ENCODE assay signal across 8 cellular contexts in the genomic region with DNA sequence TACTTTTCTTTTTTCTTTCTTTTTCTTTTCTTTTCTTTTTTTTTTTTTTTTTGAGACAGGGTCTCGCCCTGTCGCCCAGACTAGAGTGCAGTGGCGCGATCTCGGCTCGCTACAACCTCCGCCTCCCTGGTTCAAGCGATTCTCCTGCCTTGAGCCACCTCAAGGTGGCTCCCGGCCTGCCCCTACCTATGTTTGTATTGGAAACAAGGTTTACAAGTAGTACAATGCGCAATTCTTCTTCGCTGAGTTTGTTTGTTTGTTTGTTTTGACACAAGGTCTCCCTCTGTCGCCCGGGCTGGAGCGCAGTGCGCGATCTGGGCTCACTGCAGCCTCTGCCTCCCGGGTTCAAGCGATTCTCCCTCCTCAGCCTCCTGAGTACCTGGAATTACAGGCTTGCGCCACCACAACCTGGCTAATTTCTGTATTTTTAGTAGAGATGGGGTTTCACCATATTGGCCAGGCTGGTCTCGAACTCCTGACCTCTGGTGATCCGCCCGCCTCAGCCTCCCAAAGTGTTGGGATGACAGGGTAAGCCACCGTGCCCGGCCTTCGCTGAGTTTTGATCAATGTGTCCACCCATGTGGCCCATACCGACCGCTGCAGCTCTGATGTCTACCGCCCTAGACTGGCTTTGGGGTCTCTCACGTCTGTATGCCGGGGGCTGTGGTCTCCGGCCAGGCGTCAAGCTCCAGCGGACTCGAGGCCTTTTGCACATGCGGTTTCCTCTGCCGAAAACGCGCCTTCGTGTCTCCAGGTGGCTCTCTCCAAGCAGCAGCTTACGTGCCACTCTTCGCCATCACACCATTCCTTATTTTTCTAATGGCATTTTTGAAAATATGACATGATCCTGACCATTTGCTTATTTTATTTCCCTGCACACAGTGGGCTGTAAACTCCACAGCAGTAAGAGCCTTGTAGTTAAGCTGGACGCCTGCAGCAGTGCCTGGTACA. TPM values are rescaled to one million over a fixed set of nuclear protein-coding genes. Genes with fewer than 3 reads are reported as not detected.
DNase-seq lines count a peak whose midpoint lies in the region; ATAC-seq and TF ChIP-seq lines count a peak whose summit lies in the region.

No MANE protein-coding gene starts in this region.

- 0 out of 2 replicates have a peak overlapping the region, but pooled peaks have one; percentile 45 for H2AFZ ChIP-seq in SK-N-SH (ENCODE audit: low read depth)
- H2AFZ ChIP-seq in hepatocyte = no peak overlapping the region

- TF ChIP-seq RAD21 in SK-N-SH (IDR thresholded peaks at IDR 0.05; ENCODE audit: low read length) = no peak

- no peaks in the 10 kb centered on the region for H3K79me2 ChIP-seq in SK-N-SH (ENCODE audit: insufficient read depth)
- no peaks in the 10 kb centered on the region for H3K79me2 ChIP-seq in hepatocyte

- H3K27me3 ChIP-seq in SK-N-SH (ENCODE audit: insufficient read depth) (peaks cover 24% of the 10 kb centered on the region; the same call in 1 of the 2 replicates), hepatocyte (no peaks in the 10 kb centered on the region)

- H3K36me3 Mint-ChIP-seq in T-cell = no peaks in the 10 kb centered on the region
- no peaks in the 10 kb centered on the region for H3K36me3 Mint-ChIP-seq in stimulated activated naive B cell treated with anti-CD40 and anti-IgM and Interleukin-4, amounts not matched to agents 10 μg/mL and 1 μg/mL and 100 μg/mL, for 72 hours

- peaks cover 15% of the 10 kb centered on the region for H3F3A ChIP-seq in SK-N-SH (replicated peaks; ENCODE audit: insufficient read depth)

- H3K27ac Mint-ChIP-seq in T-cell = peak overlapping the region in 1 of 2 donors; percentile 61
- H3K27ac Mint-ChIP-seq in stimulated activated naive B cell treated with anti-CD40 and anti-IgM and Interleukin-4, amounts not matched to agents 10 μg/mL and 1 μg/mL and 100 μg/mL, for 72 hours = peak overlapping the region; percentile 73

- H3K9me2 ChIP-seq in SK-N-SH (no peaks in the 10 kb centered on the region), hepatocyte (replicated peaks; ENCODE audit: insufficient read depth) (no peaks in the 10 kb centered on the region)

- CTCF ChIA-PET in SK-N-SH (lab: Yijun Ruan, JAX) = interaction anchor here (0.5 to 5.8 kb wide), 58 partner anchors 7 to 676 kb away, joined by 3 to 169 read pairs (median 6); a partner anchor contains a TSS
- CTCF ChIA-PET in T-cell (lab: Charles Lee) = interaction anchor here in 1 of 2 donors (1.4 to 2.5 kb wide), 3 partner anchors 15 to 250 kb away, joined by 3 to 9 read pairs (median 4); no protein-coding TSS in a partner anchor

- H4K20me1 ChIP-seq in SK-N-SH (ENCODE audit: insufficient read depth) = no peaks in the 10 kb centered on the region
- no peaks in the 10 kb centered on the region for H4K20me1 ChIP-seq in hepatocyte (ENCODE audit: insufficient read depth, poor library complexity, severe bottlenecking)

- ATAC-seq in SK-N-SH treated with all-trans-retinoic acid at 6 μM for 48 hours (no peak), T-cell (replicated peaks in 1 of 4) (peak in 1 of 4 experiments; percentile 11), GM19023 (IDR thresholded peaks at IDR 0.05; ENCODE audit: unreplicated experiment) (no peak)
- peak in 1 of 2 donors; percentile 41 for ATAC-seq in stimulated activated naive B cell treated with anti-CD40 and anti-IgM and Interleukin-4, amounts not matched to agents 10 μg/mL and 1 μg/mL and 100 μg/mL, for 72 hours (replicated peaks)

- H3K9me3 Mint-ChIP-seq in T-cell = no peaks in the 10 kb centered on the region
- no peaks in the 10 kb centered on the region for H3K9me3 Mint-ChIP-seq in stimulated activated naive B cell treated with anti-CD40 and anti-IgM and Interleukin-4, amounts not matched to agents 10 μg/mL and 1 μg/mL and 100 μg/mL, for 72 hours

- WGBS in SK-N-SH (ENCODE audit: low lambda C conversion rate) = 90% methylated on average over 41 of the region's 42 CpGs
- WGBS in hepatocyte (ENCODE audit: low lambda C conversion rate, missing lambda C conversion rate) = 70% methylated on average over 40 of the region's 42 CpGs

- DNase-seq in SK-N-SH (peak; percentile 14), T-cell (no peak), hepatocyte (ENCODE audit: low spot score) (no peak), NOMO-1 treated with dmso at 0.1 percent for 144 hours (lab: John Stamatoyannopoulos, UW; ENCODE audit: unreplicated experiment) (no peak), NCI-H1694 (lab: John Stamatoyannopoulos, UW) (no peak)
- no peak for DNase-seq in stimulated activated naive B cell treated with anti-CD40 and anti-IgM and Interleukin-4, amounts not matched to agents 10 μg/mL and 1 μg/mL and 100 μg/mL, for 72 hours

- TF ChIP-seq CTCF in SK-N-SH (IDR thresholded peaks at IDR 0.05) (no peak), hepatocyte (IDR thresholded peaks at IDR 0.05; ENCODE audit: poor library complexity) (no peak)

- H3K9me3 ChIP-seq in SK-N-SH (no peaks in the 10 kb centered on the region), hepatocyte (ENCODE audit: low read depth) (no peaks in the 10 kb centered on the region)

- H3K9ac ChIP-seq in SK-N-SH = no peak overlapping the region

- H3K4me1 Mint-ChIP-seq in T-cell = peaks cover 19 to 25% (median 21%) of the 10 kb centered on the region in 3 donors
- peaks cover 16 to 23% of the 10 kb centered on the region in 2 donors for H3K4me1 Mint-ChIP-seq in stimulated activated naive B cell treated with anti-CD40 and anti-IgM and Interleukin-4, amounts not matched to agents 10 μg/mL and 1 μg/mL and 100 μg/mL, for 72 hours

- peak overlapping the region; percentile 75 for H3K4me2 ChIP-seq in SK-N-SH
- H3K4me2 ChIP-seq in hepatocyte = peak overlapping the region; percentile 89

- H3K36me3 ChIP-seq in SK-N-SH (replicated peaks in 1 of 2; ENCODE audit: control insufficient read depth in 1 of 2, insufficient read depth in 2 of 2, low read length in 1 of 2) (no peaks in the 10 kb centered on the region), hepatocyte (replicated peaks; ENCODE audit: insufficient read depth, low read depth) (no peaks in the 10 kb centered on the region)

- H3K4me1 ChIP-seq in SK-N-SH (ENCODE audit: control insufficient read depth in 1 of 2, insufficient read depth in 2 of 2, low read depth in 1 of 2, low read length in 1 of 2) (peaks cover 3 to 8% of the 10 kb centered on the region in 2 experiments; a peak in 1 of 4 replicates), hepatocyte (ENCODE audit: insufficient read depth) (peaks cover 28% of the 10 kb centered on the region)

- H3K4me3 ChIP-seq in SK-N-SH (ENCODE audit: low read depth in 2 of 2, low read length in 1 of 2) = peak overlapping the region in 1 of 2 experiments; percentile 26; a peak in 2 of 4 replicates
- no peak overlapping the region for H3K4me3 ChIP-seq in hepatocyte

- peak overlapping the region; percentile 69 to 89 (median 70) for H3K4me3 Mint-ChIP-seq in T-cell
- peak overlapping the region; percentile 76 to 79 for H3K4me3 Mint-ChIP-seq in stimulated activated naive B cell treated with anti-CD40 and anti-IgM and Interleukin-4, amounts not matched to agents 10 μg/mL and 1 μg/mL and 100 μg/mL, for 72 hours

- H3K27me3 Mint-ChIP-seq in T-cell = peaks cover 0 to 32% of the 10 kb centered on the region in 2 donors
- H3K27me3 Mint-ChIP-seq in stimulated activated naive B cell treated with anti-CD40 and anti-IgM and Interleukin-4, amounts not matched to agents 10 μg/mL and 1 μg/mL and 100 μg/mL, for 72 hours = peaks cover 43 to 62% of the 10 kb centered on the region in 2 donors

- no peak for TF ChIP-seq EP300 in SK-N-SH (IDR thresholded peaks at IDR 0.05; ENCODE audit: borderline replicate concordance in 1 of 2, low read depth in 1 of 2, low read length in 1 of 2)

- no peak overlapping the region for H3K27ac ChIP-seq in SK-N-SH (ENCODE audit: low read depth in 2 of 2, low read length in 1 of 2)
- no peak overlapping the region for H3K27ac ChIP-seq in hepatocyte

- POLR2A ChIA-PET in SK-N-SH (lab: Yijun Ruan, JAX) (interaction anchor here (1.0 to 1.3 kb wide), 2 partner anchors 14 to 61 kb away, joined by 3 to 5 read pairs; a partner anchor contains a TSS), T-cell (lab: Charles Lee) (no interaction called here)

TF ChIP-seq in SK-N-SH, 30 proteins besides CTCF, POLR2A, EP300 and RAD21 (continues in another document):
- TF ChIP-seq, protein P1, sequence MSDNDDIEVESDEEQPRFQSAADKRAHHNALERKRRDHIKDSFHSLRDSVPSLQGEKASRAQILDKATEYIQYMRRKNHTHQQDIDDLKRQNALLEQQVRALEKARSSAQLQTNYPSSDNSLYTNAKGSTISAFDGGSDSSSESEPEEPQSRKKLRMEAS (IDR thresholded peaks at IDR 0.05; ENCODE audit: low read depth) = no peak

RNA-seq across cellular contexts. Expression of a gene that starts 1.1 kb away (rescaled TPM):
- polyA plus RNA-seq in SK-N-SH (2012; rRNA removed) (0.36 and 0.54 TPM in 2 replicates), hepatocyte (1.3 and 3.0 TPM in 2 replicates)
- 0.31 and 0.41 TPM in 2 replicates for polyA plus RNA-seq in SK-N-SH (2012; cell fraction: cytosol; rRNA removed)
- polyA plus RNA-seq in SK-N-SH (2012; cell fraction: nucleus; rRNA removed) = 1.9 and 2.0 TPM in 2 replicates
- total RNA-seq in T-cell (under 1 TPM in 4 of 5 donors, not detected in 1; 0.20 to 0.57 (median 0.45) TPM), hepatocyte (1.4 and 1.7 TPM in 2 replicates)

RNA-seq across cellular contexts. Expression of a gene that starts 11.9 kb away (rescaled TPM):
- 711 and 971 TPM in 2 replicates for polyA plus RNA-seq in SK-N-SH (2012; rRNA removed)
- polyA plus RNA-seq in SK-N-SH (2012; cell fraction: cytosol; rRNA removed) = 580 and 792 TPM in 2 replicates
- polyA plus RNA-seq in SK-N-SH (2012; cell fraction: nucleus; rRNA removed) = 284 and 445 TPM in 2 replicates
- 100 to 1,000 TPM; 286 to 481 (median 306) TPM for total RNA-seq in T-cell
- total RNA-seq in hepatocyte = 267 and 331 TPM in 2 replicates
- 693 and 747 TPM in 2 replicates for polyA plus RNA-seq in hepatocyte

RNA-seq across cellular contexts. Expression of a gene that starts 14.0 kb away (rescaled TPM):
- polyA plus RNA-seq in SK-N-SH (2012; rRNA removed) (0.44 and 0.54 TPM in 2 replicates), hepatocyte (0.42 and 0.89 TPM in 2 replicates)
- 0.14 and 0.24 TPM in 2 replicates for polyA plus RNA-seq in SK-N-SH (2012; cell fraction: cytosol; rRNA removed)
- 0.83 and 1.3 TPM in 2 replicates for polyA plus RNA-seq in SK-N-SH (2012; cell fraction: nucleus; rRNA removed)
- total RNA-seq in T-cell (under 1 TPM in 1 of 5 donors, not detected in 4; 0.06 TPM), hepatocyte (0.88 and 1.6 TPM in 2 replicates)

RNA-seq across cellular contexts. Expression of a gene that starts 19.7 kb away (rescaled TPM):
- 67.0 and 102 TPM in 2 replicates for polyA plus RNA-seq in SK-N-SH (2012; rRNA removed)
- polyA plus RNA-seq in SK-N-SH (2012; cell fraction: cytosol; rRNA removed) = 75.9 and 78.5 TPM in 2 replicates
- polyA plus RNA-seq in SK-N-SH (2012; cell fraction: nucleus; rRNA removed) = 216 and 229 TPM in 2 replicates
- 100 to 1,000 TPM; 114 to 129 (median 125) TPM for total RNA-seq in T-cell
- 34.5 and 50.3 TPM in 2 replicates for total RNA-seq in hepatocyte
- polyA plus RNA-seq in hepatocyte = 103 and 111 TPM in 2 replicates

RNA-seq across cellular contexts. Expression of a gene that starts 33.2 kb away (rescaled TPM):
- 2.9 and 5.0 TPM in 2 replicates for polyA plus RNA-seq in SK-N-SH (2012; rRNA removed)
- 2.5 and 3.8 TPM in 2 replicates for polyA plus RNA-seq in SK-N-SH (2012; cell fraction: cytosol; rRNA removed)
- polyA plus RNA-seq in SK-N-SH (2012; cell fraction: nucleus; rRNA removed) = 10.4 and 12.1 TPM in 2 replicates
- total RNA-seq in T-cell = 1 to 10 TPM; 2.4 to 5.9 (median 2.9) TPM
- 169 and 197 TPM in 2 replicates for total RNA-seq in hepatocyte
- polyA plus RNA-seq in hepatocyte = 290 and 341 TPM in 2 replicates
